Comparison of ENCODE assay signal across 1 cellular context in genomic region chr17:21196126-21196525, GRCh38.
TF ChIP-seq lines count a peak whose summit lies in the region.

No MANE protein-coding gene starts in this region.

TF ChIP-seq in H1, 55 proteins besides CTCF, POLR2A, EP300 and RAD21:
- TF ChIP-seq HDAC6 (IDR thresholded peaks at IDR 0.05; ENCODE audit: low read depth, low read length): no peak
- no peak for TF ChIP-seq EZH2 (IDR thresholded peaks at IDR 0.05; ENCODE audit: low read depth, low read length, severe bottlenecking)
- TF ChIP-seq RFX5 (IDR thresholded peaks at IDR 0.05; ENCODE audit: borderline replicate concordance, low read depth, low read length): no peak
- no peak for TF ChIP-seq FOSL1 (IDR thresholded peaks at IDR 0.05; ENCODE audit: insufficient read depth, low read depth, low read length)
- no peak for TF ChIP-seq CHD1 (IDR thresholded peaks at IDR 0.05; ENCODE audit: low read depth, low read length)
- TF ChIP-seq SIRT6 (IDR thresholded peaks at IDR 0.05; ENCODE audit: low read length): no peak
- TF ChIP-seq RXRA (IDR thresholded peaks at IDR 0.05; ENCODE audit: insufficient read depth, low read depth, low read length): no peak
- no peak for TF ChIP-seq SRF (IDR thresholded peaks at IDR 0.05; ENCODE audit: low read depth, low read length)
- no peak for TF ChIP-seq SP1 (IDR thresholded peaks at IDR 0.05; ENCODE audit: low read depth, low read length)
- TF ChIP-seq CEBPB (IDR thresholded peaks at IDR 0.05; ENCODE audit: low read depth, low read length): no peak
- TF ChIP-seq RBBP5 (IDR thresholded peaks at IDR 0.05; ENCODE audit: borderline replicate concordance, low read depth, low read length): no peak
- no peak for TF ChIP-seq NANOG (IDR thresholded peaks at IDR 0.05; ENCODE audit: insufficient read depth, low read depth, low read length, poor library complexity, severe bottlenecking)
TF ChIP-seq in H1: peak in this region for 0.
